Comparison of ENCODE assay signal across 28 cellular contexts in the genomic region with DNA sequence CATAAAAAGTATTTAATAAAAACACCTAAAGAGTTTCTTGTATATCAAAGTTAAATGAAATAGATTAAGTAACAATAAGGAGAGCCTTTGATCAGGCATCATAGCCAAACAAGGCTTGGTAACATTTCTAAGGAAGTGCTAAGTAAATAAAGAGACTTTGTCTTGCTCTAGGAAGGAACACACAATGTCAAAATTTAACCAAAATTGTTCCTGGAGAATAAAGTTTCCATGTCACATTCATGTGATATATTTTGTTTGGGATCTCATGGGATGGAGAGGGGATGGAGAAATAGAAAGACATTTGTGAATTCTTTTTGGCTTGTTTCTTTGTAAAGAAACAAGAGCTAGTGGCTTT.
"Had no signal": no experiment of that assay in that cellular context is flagged by ENCODE, and none has a peak within 500 bp of the region (broad histone marks: within the 10 kb centered on the region; RNA-seq: fewer than 3 reads in every experiment).

No MANE protein-coding gene starts in this region.

- H3K36me3 Mint-ChIP-seq: stimulated activated effector memory CD8-positive, alpha-beta T cell treated with anti-CD3 and anti-CD28 coated beads, Interleukin-12 subunit alpha, Interleukin-12 subunit beta, amount 100 ng/mL, for 72 hours; stimulated activated memory B cell treated with anti-CD40 and anti-IgM and Interleukin-4, amounts not matched to agents 10 μg/mL and 1 μg/mL and 100 μg/mL, for 72 hours; stimulated activated naive B cell treated with anti-CD40 and anti-IgM and Interleukin-4, amounts not matched to agents 10 μg/mL and 1 μg/mL and 100 μg/mL, for 72 hours; type B pancreatic cell had no signal

- H3K27me3 ChIP-seq: stomach, suprapubic skin, testis, thyroid gland, tibial artery, tibial nerve, transverse colon, upper lobe of left lung, upper lobe of right lung, uterus, vagina had no signal

- H3K27me3 Mint-ChIP-seq: stimulated activated memory B cell treated with anti-CD40 and anti-IgM and Interleukin-4, amounts not matched to agents 10 μg/mL and 1 μg/mL and 100 μg/mL, for 72 hours; stimulated activated naive B cell treated with anti-CD40 and anti-IgM and Interleukin-4, amounts not matched to agents 10 μg/mL and 1 μg/mL and 100 μg/mL, for 72 hours; type B pancreatic cell had no signal

- H3K27ac Mint-ChIP-seq: stimulated activated effector memory CD8-positive, alpha-beta T cell treated with anti-CD3 and anti-CD28 coated beads, Interleukin-12 subunit alpha, Interleukin-12 subunit beta, amount 100 ng/mL, for 72 hours; stimulated activated memory B cell treated with anti-CD40 and anti-IgM and Interleukin-4, amounts not matched to agents 10 μg/mL and 1 μg/mL and 100 μg/mL, for 72 hours; stimulated activated naive B cell treated with anti-CD40 and anti-IgM and Interleukin-4, amounts not matched to agents 10 μg/mL and 1 μg/mL and 100 μg/mL, for 72 hours; stimulated activated naive CD8-positive, alpha-beta T cell treated with anti-CD3 and anti-CD28 coated beads, Interleukin-15, Interleukin-2, amounts not matched to agents 100 ng/mL and 50 ng/mL, for 24 hours; type B pancreatic cell had no signal

- H3K4me1 Mint-ChIP-seq: stimulated activated effector memory CD8-positive, alpha-beta T cell treated with anti-CD3 and anti-CD28 coated beads, Interleukin-12 subunit alpha, Interleukin-12 subunit beta, amount 100 ng/mL, for 72 hours; stimulated activated memory B cell treated with anti-CD40 and anti-IgM and Interleukin-4, amounts not matched to agents 10 μg/mL and 1 μg/mL and 100 μg/mL, for 72 hours; stimulated activated naive CD8-positive, alpha-beta T cell treated with anti-CD3 and anti-CD28 coated beads, Interleukin-15, amount 100 ng/mL, for 72 hours had no signal

- H3K4me1 ChIP-seq: stomach, suprapubic skin, testis, thyroid gland, tibial artery, transverse colon, upper lobe of left lung, upper lobe of right lung, uterus, vagina had no signal

- H3K9me3 Mint-ChIP-seq: stimulated activated effector memory CD8-positive, alpha-beta T cell treated with anti-CD3 and anti-CD28 coated beads, Interleukin-12 subunit alpha, Interleukin-12 subunit beta, amount 100 ng/mL, for 72 hours; stimulated activated memory B cell treated with anti-CD40 and anti-IgM and Interleukin-4, amounts not matched to agents 10 μg/mL and 1 μg/mL and 100 μg/mL, for 72 hours; stimulated activated naive CD8-positive, alpha-beta T cell treated with anti-CD3 and anti-CD28 coated beads, Interleukin-15, amount 100 ng/mL, for 72 hours; stimulated activated naive CD8-positive, alpha-beta T cell treated with anti-CD3 and anti-CD28 coated beads, Interleukin-15, Interleukin-2, amounts not matched to agents 100 ng/mL and 50 ng/mL, for 24 hours; type B pancreatic cell had no signal

- H3K9me3 ChIP-seq: stomach, suprapubic skin, testis, thoracic aorta, thyroid gland, tibial artery, tibial nerve, transverse colon, upper lobe of left lung, upper lobe of right lung, uterus, vagina had no signal

- DNase-seq: stimulated activated CD4-positive, alpha-beta T cell treated with anti-CD3 and anti-CD28 coated beads, Interleukin-2, amount 100 ng/mL, for 48 hours; stimulated activated CD4-positive, alpha-beta T cell treated with anti-CD3 and anti-CD28 coated beads, Interleukin-4, amount 100 ng/mL, for 1 hour; stimulated activated CD4-positive, alpha-beta T cell treated with anti-CD3 and anti-CD28 coated beads, Interleukin-4, amount 100 ng/mL, for 24 hours; stimulated activated CD4-positive, alpha-beta T cell treated with anti-CD3 and anti-CD28 coated beads, Interleukin-4, amount 100 ng/mL, for 4 hours; stimulated activated CD8-positive, alpha-beta memory T cell treated with anti-CD3 and anti-CD28 coated beads, Interleukin-4, amount 100 ng/mL, for 48 hours; stimulated activated naive B cell treated with anti-CD40 and anti-IgM and Interleukin-4, amounts not matched to agents 10 μg/mL and 1 μg/mL and 100 μg/mL, for 72 hours; stimulated activated naive CD4-positive, alpha-beta T cell; stimulated activated naive CD4-positive, alpha-beta T cell treated with Interleukin-2 at 50 U/mL for 16 hours; stimulated activated naive CD8-positive, alpha-beta T cell treated with anti-CD3 and anti-CD28 coated beads, Interleukin-15, amount 100 ng/mL, for 72 hours; stimulated activated naive CD8-positive, alpha-beta T cell treated with anti-CD3 and anti-CD28 coated beads, Interleukin-15, Interleukin-2, amounts not matched to agents 100 U/mL and 50 U/mL, for 24 hours; stomach; substantia nigra; testis; tibial artery; transverse colon; trophoblast cell; upper lobe of left lung; upper lobe of right lung; uterus had no signal

- H3K4me3 Mint-ChIP-seq: stimulated activated effector memory CD8-positive, alpha-beta T cell treated with anti-CD3 and anti-CD28 coated beads, Interleukin-12 subunit alpha, Interleukin-12 subunit beta, amount 100 ng/mL, for 72 hours; stimulated activated memory B cell treated with anti-CD40 and anti-IgM and Interleukin-4, amounts not matched to agents 10 μg/mL and 1 μg/mL and 100 μg/mL, for 72 hours; stimulated activated naive B cell treated with anti-CD40 and anti-IgM and Interleukin-4, amounts not matched to agents 10 μg/mL and 1 μg/mL and 100 μg/mL, for 72 hours; stimulated activated naive CD8-positive, alpha-beta T cell treated with anti-CD3 and anti-CD28 coated beads, Interleukin-15, amount 100 ng/mL, for 72 hours; stimulated activated naive CD8-positive, alpha-beta T cell treated with anti-CD3 and anti-CD28 coated beads, Interleukin-15, Interleukin-2, amounts not matched to agents 100 ng/mL and 50 ng/mL, for 24 hours; type B pancreatic cell had no signal

- H3K27ac ChIP-seq: stomach, suprapubic skin, testis, thoracic aorta, thyroid gland, tibial artery, transverse colon, upper lobe of left lung, upper lobe of right lung, uterus, vagina had no signal

- ATAC-seq: stimulated activated effector memory CD8-positive, alpha-beta T cell treated with anti-CD3 and anti-CD28 coated beads, Interleukin-12 subunit alpha, Interleukin-12 subunit beta, amount 100 ng/mL, for 72 hours; stimulated activated memory B cell treated with anti-CD40 and anti-IgM and Interleukin-4, amounts not matched to agents 10 μg/mL and 1 μg/mL and 100 μg/mL, for 72 hours; stimulated activated naive B cell treated with anti-CD40 and anti-IgM and Interleukin-4, amounts not matched to agents 10 μg/mL and 1 μg/mL and 100 μg/mL, for 72 hours; stimulated activated naive CD8-positive, alpha-beta T cell treated with anti-CD3 and anti-CD28 coated beads, Interleukin-15, amount 100 ng/mL, for 72 hours; stimulated activated naive CD8-positive, alpha-beta T cell treated with anti-CD3 and anti-CD28 coated beads, Interleukin-15, Interleukin-2, amounts not matched to agents 100 U/mL and 50 U/mL, for 24 hours had no signal

- H3K4me3 ChIP-seq: stomach, suprapubic skin, testis, thoracic aorta, thyroid gland, tibial artery, tibial nerve, transverse colon, upper lobe of left lung, upper lobe of right lung, uterus, vagina had no signal

- H3K36me3 ChIP-seq: stomach, suprapubic skin, thoracic aorta, thyroid gland, tibial artery, tibial nerve, transverse colon, upper lobe of left lung, upper lobe of right lung, uterus, vagina had no signal
